17 cellular contexts compared by ENCODE assay signal in genomic region chr13:79645569-79645968, GRCh38.
"Had no signal": no experiment of that assay in that cellular context is flagged by ENCODE, and none has a peak within 500 bp of the region (broad histone marks: within the 10 kb centered on the region; RNA-seq: fewer than 3 reads in every experiment).

No MANE protein-coding gene starts in this region.

- H3K4me1 Mint-ChIP-seq: activated naive CD8-positive, alpha-beta T cell treated with anti-CD3 and anti-CD28 coated beads for 36 hours; central memory CD8-positive, alpha-beta T cell had no signal

- H3K9me3 ChIP-seq: body of pancreas, esophagus muscularis mucosa, pancreas, thoracic aorta, upper lobe of right lung had no signal

- ATAC-seq: activated CD4-positive, CD25-positive, alpha-beta regulatory T cell treated with anti-CD3 and anti-CD28 coated beads, Interleukin-2, amount 50 U/mL, for 24 hours; body of pancreas; pancreas; upper lobe of right lung had no signal

- H3K27ac ChIP-seq: body of pancreas, coronary artery, esophagus muscularis mucosa, pancreas, thoracic aorta, upper lobe of right lung had no signal

- H3K4me3 Mint-ChIP-seq: activated naive CD8-positive, alpha-beta T cell treated with anti-CD3 and anti-CD28 coated beads for 36 hours; activated T-helper 1 cell treated with anti-CD3 and anti-CD28 coated beads, Interleukin-12 subunit alpha, Interleukin-12 subunit beta, Interleukin-2, Interleukin-4 antibody, amounts not matched to agents 30 ng/mL and 10 ng/mL and 1 ng/mL, durations not matched to agents 14 hours and 24 hours and 36 hours; central memory CD8-positive, alpha-beta T cell had no signal

- H3K4me3 ChIP-seq: body of pancreas, coronary artery, esophagus muscularis mucosa, pancreas, thoracic aorta, upper lobe of right lung had no signal

- H3K27me3 ChIP-seq: body of pancreas, esophagus muscularis mucosa, pancreas, upper lobe of right lung had no signal

- H3K36me3 Mint-ChIP-seq: activated naive CD8-positive, alpha-beta T cell treated with anti-CD3 and anti-CD28 coated beads for 36 hours had no signal

- H3K4me1 ChIP-seq: body of pancreas, esophagus muscularis mucosa, upper lobe of right lung had no signal

- H3K36me3 ChIP-seq: esophagus muscularis mucosa, pancreas, thoracic aorta, upper lobe of right lung had no signal

- H3K27ac Mint-ChIP-seq: activated naive CD8-positive, alpha-beta T cell treated with anti-CD3 and anti-CD28 coated beads for 36 hours; activated T-helper 1 cell treated with anti-CD3 and anti-CD28 coated beads, Interleukin-12 subunit alpha, Interleukin-12 subunit beta, Interleukin-2, Interleukin-4 antibody, amounts not matched to agents 30 ng/mL and 10 ng/mL and 1 ng/mL, durations not matched to agents 14 hours and 24 hours and 36 hours had no signal

- DNase-seq: activated CD4-positive, alpha-beta T cell treated with anti-CD3 and anti-CD28 coated beads, Interleukin-2, amount 50 U/mL, for 1 hour; activated CD8-positive, alpha-beta memory T cell treated with anti-CD3 and anti-CD28 coated beads for 24 hours; activated naive CD8-positive, alpha-beta T cell treated with anti-CD3 and anti-CD28 coated beads for 36 hours; amygdala; body of pancreas; glutamatergic neuron; pancreas; stimulated activated CD4-positive, alpha-beta T cell treated with anti-CD3 and anti-CD28 coated beads, Interleukin-12 subunit alpha, Interleukin-12 subunit beta, amount 100 ng/mL, for 4 hours; stimulated activated CD4-positive, alpha-beta T cell treated with anti-CD3 and anti-CD28 coated beads, Interleukin-2, amount 100 ng/mL, for 24 hours; T-helper 9 cell; upper lobe of right lung had no signal

- H3K9me3 Mint-ChIP-seq: activated naive CD8-positive, alpha-beta T cell treated with anti-CD3 and anti-CD28 coated beads for 36 hours; activated T-helper 1 cell treated with anti-CD3 and anti-CD28 coated beads, Interleukin-12 subunit alpha, Interleukin-12 subunit beta, Interleukin-2, Interleukin-4 antibody, amounts not matched to agents 30 ng/mL and 10 ng/mL and 1 ng/mL, durations not matched to agents 14 hours and 24 hours and 36 hours; central memory CD8-positive, alpha-beta T cell had no signal
